Comparison of ENCODE assay signal across 8 cellular contexts in genomic region chr13:75372517-75372916, GRCh38.
DNase-seq lines count a peak whose midpoint lies in the region; ATAC-seq and TF ChIP-seq lines count a peak whose summit lies in the region.

No MANE protein-coding gene starts in this region.

- no peak overlapping the region for H3K4me2 ChIP-seq in Loucy (ENCODE audit: low read depth, low read length, poor library complexity, severe bottlenecking)

- H3K4me1 ChIP-seq in Loucy (ENCODE audit: insufficient read depth, low read length, poor library complexity, severe bottlenecking), result peaks cover 21% of the 10 kb centered on the region

- peaks cover 3% of the 10 kb centered on the region for H4K20me1 ChIP-seq in Loucy (ENCODE audit: insufficient read depth, low read length, poor library complexity, severe bottlenecking)

- DNase-seq in activated T-cell treated with anti-CD3 and anti-CD28 coated beads, Interleukin-2, amount 50 U/mL, for 4 hours, result no peak
- DNase-seq in activated T-cell treated with anti-CD3 and anti-CD28 coated beads, Interleukin-2, amount 50 U/mL, for 24 hours, result no peak
- DNase-seq in HCEC 1CT (peak; percentile 65), T-helper 17 cell (no peak), foreskin melanocyte (peak; percentile 43), pons (ENCODE audit: low spot score) (peak; percentile 56)
- no peak for DNase-seq in stimulated activated CD4-positive, alpha-beta T cell treated with anti-CD3 and anti-CD28 coated beads, Interleukin-4, amount 100 ng/mL, for 1 hour

- H3K9me3 ChIP-seq in Loucy (ENCODE audit: insufficient read depth, low read depth, low read length), result no peaks in the 10 kb centered on the region
- no peaks in the 10 kb centered on the region for H3K9me3 ChIP-seq in T-helper 17 cell (ENCODE audit: control insufficient read depth, low read length, poor library complexity, severe bottlenecking)

- H3K36me3 Mint-ChIP-seq in activated T-cell treated with anti-CD3 and anti-CD28 coated beads, Interleukin-2, amount 50 U/mL, for 4 hours (ENCODE audit: insufficient read depth), result no peaks in the 10 kb centered on the region
- no peaks in the 10 kb centered on the region for H3K36me3 Mint-ChIP-seq in activated T-cell treated with anti-CD3 and anti-CD28 coated beads, Interleukin-2, amount 50 U/mL, for 24 hours (ENCODE audit: low read depth)
- no peaks in the 10 kb centered on the region for H3K36me3 Mint-ChIP-seq in T-helper 17 cell (ENCODE audit: low read depth)

- no peak overlapping the region for H3K9ac ChIP-seq in Loucy (ENCODE audit: low read depth, low read length, poor library complexity, severe bottlenecking)

- H3K4me3 Mint-ChIP-seq in activated T-cell treated with anti-CD3 and anti-CD28 coated beads, Interleukin-2, amount 50 U/mL, for 4 hours, result no peak overlapping the region
- H3K4me3 Mint-ChIP-seq in activated T-cell treated with anti-CD3 and anti-CD28 coated beads, Interleukin-2, amount 50 U/mL, for 24 hours, result no peak overlapping the region
- H3K4me3 Mint-ChIP-seq in T-helper 17 cell, result no peak overlapping the region

- H3K79me2 ChIP-seq in Loucy (ENCODE audit: insufficient read depth, low read length), result peaks cover 5% of the 10 kb centered on the region; the same call in 1 of the 2 replicates

- H2AFZ ChIP-seq in Loucy (ENCODE audit: low read length), result no peak overlapping the region

- peak; percentile 59 to 79 for ATAC-seq in activated T-cell treated with anti-CD3 and anti-CD28 coated beads, Interleukin-2, amount 50 U/mL, for 4 hours
- ATAC-seq in T-helper 17 cell, result peak; percentile 76

- H3K9me2 ChIP-seq in Loucy (replicated peaks; ENCODE audit: low read depth, low read length), result no peaks in the 10 kb centered on the region

- peak; percentile 69 for TF ChIP-seq CTCF in Loucy (conservative IDR thresholded peaks at IDR 0.05; ENCODE audit: low read length)

- H3K27ac Mint-ChIP-seq in activated T-cell treated with anti-CD3 and anti-CD28 coated beads, Interleukin-2, amount 50 U/mL, for 24 hours, result no peak overlapping the region
- H3K27ac Mint-ChIP-seq in T-helper 17 cell, result no peak overlapping the region

- no peaks in the 10 kb centered on the region for H3K9me3 Mint-ChIP-seq in activated T-cell treated with anti-CD3 and anti-CD28 coated beads, Interleukin-2, amount 50 U/mL, for 4 hours
- no peaks in the 10 kb centered on the region for H3K9me3 Mint-ChIP-seq in activated T-cell treated with anti-CD3 and anti-CD28 coated beads, Interleukin-2, amount 50 U/mL, for 24 hours

- H3F3A ChIP-seq in Loucy (ENCODE audit: low read depth), result no peaks in the 10 kb centered on the region

- H3K4me3 ChIP-seq in Loucy (ENCODE audit: low read length, poor library complexity, severe bottlenecking), result peak overlapping the region; percentile 1

- H3K27me3 Mint-ChIP-seq in activated T-cell treated with anti-CD3 and anti-CD28 coated beads, Interleukin-2, amount 50 U/mL, for 4 hours (ENCODE audit: low read depth), result peaks cover 3% of the 10 kb centered on the region
- no peaks in the 10 kb centered on the region for H3K27me3 Mint-ChIP-seq in activated T-cell treated with anti-CD3 and anti-CD28 coated beads, Interleukin-2, amount 50 U/mL, for 24 hours
- peaks cover 23% of the 10 kb centered on the region for H3K27me3 Mint-ChIP-seq in T-helper 17 cell

- no peaks in the 10 kb centered on the region for H3K27me3 ChIP-seq in Loucy (ENCODE audit: insufficient read depth, low read length, poor library complexity, severe bottlenecking)

- no peaks in the 10 kb centered on the region for H3K36me3 ChIP-seq in Loucy (ENCODE audit: insufficient read depth, low read length)

- no peaks in the 10 kb centered on the region for H3K4me1 Mint-ChIP-seq in activated T-cell treated with anti-CD3 and anti-CD28 coated beads, Interleukin-2, amount 50 U/mL, for 4 hours (ENCODE audit: low read depth)
- H3K4me1 Mint-ChIP-seq in activated T-cell treated with anti-CD3 and anti-CD28 coated beads, Interleukin-2, amount 50 U/mL, for 24 hours (ENCODE audit: low read depth), result peaks cover 9% of the 10 kb centered on the region
- peaks cover 3% of the 10 kb centered on the region for H3K4me1 Mint-ChIP-seq in T-helper 17 cell

Comparison
In these comparisons a context has a peak if more than half of its experiments do, and no peak if none do; other contexts are left out.
1. DNase-seq: peak in HCEC 1CT (single experiment), foreskin melanocyte (single experiment) and pons (single experiment); none in activated T-cell treated with anti-CD3 and anti-CD28 coated beads, Interleukin-2, amount 50 U/mL, for 4 hours (single experiment), activated T-cell treated with anti-CD3 and anti-CD28 coated beads, Interleukin-2, amount 50 U/mL, for 24 hours (single experiment), T-helper 17 cell (0 of 3) and stimulated activated CD4-positive, alpha-beta T cell treated with anti-CD3 and anti-CD28 coated beads, Interleukin-4, amount 100 ng/mL, for 1 hour (single experiment).